In the genomic region with DNA sequence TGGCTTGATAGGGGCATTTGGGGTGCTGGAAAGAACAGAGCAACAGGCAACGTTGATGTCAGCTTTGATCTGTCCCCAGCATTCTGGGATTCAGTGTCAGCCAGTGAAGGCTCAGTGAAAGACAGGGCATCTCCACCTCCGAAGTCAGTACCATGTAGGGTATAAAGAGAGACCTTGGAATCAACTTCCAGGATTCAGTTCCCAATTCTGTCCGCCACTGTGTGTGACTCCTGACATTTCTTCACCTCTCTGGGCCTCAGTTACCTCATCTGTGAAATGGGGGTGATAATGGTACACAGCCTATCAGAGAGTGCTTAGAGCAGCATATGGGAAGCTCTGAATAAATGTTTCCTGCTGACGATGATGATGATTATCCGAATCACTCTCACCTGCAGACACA, we compare ENCODE assay signal across 16 cellular contexts. TPM values are rescaled to one million over a fixed set of nuclear protein-coding genes. Genes with fewer than 3 reads are reported as not detected.
A peak's percentile ranks its signal among the peaks of the same experiment; 100 is the strongest.
DNase-seq lines count a peak whose midpoint lies in the region; ATAC-seq, FAIRE-seq and TF ChIP-seq lines count a peak whose summit lies in the region.
"Had no signal": no experiment of that assay in that cellular context is flagged by ENCODE, and none has a peak within 500 bp of the region (broad histone marks: within the 10 kb centered on the region; RNA-seq: fewer than 3 reads in every experiment).

No MANE protein-coding gene starts in this region.

- no peaks in the 10 kb centered on the region for H4K20me1 ChIP-seq in GM23248 (ENCODE audit: insufficient read depth)
- no peaks in the 10 kb centered on the region for H4K20me1 ChIP-seq in astrocyte (ENCODE audit: insufficient read depth, low read length)

- H3K4me2 ChIP-seq in GM23248 (ENCODE audit: unreplicated experiment) (peak overlapping the region; percentile 50), astrocyte (ENCODE audit: low read length) (no peak overlapping the region)

- H3K4me1 ChIP-seq in GM23248 (ENCODE audit: insufficient read depth) (peaks cover 48% of the 10 kb centered on the region), astrocyte (ENCODE audit: insufficient read depth, low read length) (peaks cover 46% of the 10 kb centered on the region), lung (ENCODE audit: control insufficient read depth in 2 of 2, insufficient read depth in 2 of 2, low read length in 2 of 2) (peaks cover 12 to 13% of the 10 kb centered on the region in 2 donors), skeletal muscle tissue (ENCODE audit: control insufficient read depth in 3 of 3, insufficient read depth in 3 of 3, low read length in 3 of 3) (peaks cover 20 to 30% (median 27%) of the 10 kb centered on the region in 3 donors)

- TF ChIP-seq CTCF in astrocyte (IDR thresholded peaks at IDR 0.05; ENCODE audit: insufficient read depth, low read depth, low read length), result no peak
- no peak for TF ChIP-seq CTCF in lung (IDR thresholded peaks at IDR 0.05; ENCODE audit: control extremely low read depth, extremely low read depth)

- H3K9ac ChIP-seq in GM23248 (no peak overlapping the region), astrocyte (ENCODE audit: low read length) (peak overlapping the region; percentile 12), skeletal muscle tissue (ENCODE audit: low read depth in 1 of 3, low read length in 3 of 3) (peak overlapping the region in 1 of 3 donors; percentile 16)

- H3K27me3 Mint-ChIP-seq in astrocyte (ENCODE audit: low read depth, unreplicated experiment), result no peaks in the 10 kb centered on the region
- H3K27me3 Mint-ChIP-seq in activated naive CD4-positive, alpha-beta T cell treated with anti-CD3 and anti-CD28 coated beads for 36 hours (ENCODE audit: low read depth), result no peaks in the 10 kb centered on the region
- H3K27me3 Mint-ChIP-seq: natural killer cell treated with Interleukin-12 subunit alpha and Interleukin-12 subunit beta and Interleukin-15 and Interleukin-18, amount 100 ng/mL, for 72 hours had no signal

- H2AFZ ChIP-seq in GM23248, result peak overlapping the region; percentile 71; the same call in 1 of the 2 replicates
- no peak overlapping the region for H2AFZ ChIP-seq in astrocyte (ENCODE audit: low read depth, low read length)

- no peak overlapping the region for H3K4me3 ChIP-seq in GM23248
- H3K4me3 ChIP-seq in astrocyte (ENCODE audit: insufficient read depth, low read depth, low read length), result no peak overlapping the region
- no peak overlapping the region for H3K4me3 ChIP-seq in lung
- no peak overlapping the region for H3K4me3 ChIP-seq in skeletal muscle tissue (ENCODE audit: low read length in 3 of 3)

- no peaks in the 10 kb centered on the region for H3K9me3 Mint-ChIP-seq in astrocyte (ENCODE audit: unreplicated experiment)
- no peaks in the 10 kb centered on the region for H3K9me3 Mint-ChIP-seq in activated naive CD4-positive, alpha-beta T cell treated with anti-CD3 and anti-CD28 coated beads for 36 hours
- H3K9me3 Mint-ChIP-seq: activated naive CD4-positive, alpha-beta T cell treated with anti-CD3 and anti-CD28 coated beads, Interleukin-2, amount 10 ng/mL, durations not matched to agents 7 days and 5 days; natural killer cell treated with Interleukin-12 subunit alpha and Interleukin-12 subunit beta and Interleukin-15 and Interleukin-18, amount 100 ng/mL, for 72 hours had no signal

- H3K4me3 Mint-ChIP-seq in astrocyte (ENCODE audit: unreplicated experiment), result no peak overlapping the region
- H3K4me3 Mint-ChIP-seq in activated naive CD4-positive, alpha-beta T cell treated with anti-CD3 and anti-CD28 coated beads for 36 hours, result no peak overlapping the region
- H3K4me3 Mint-ChIP-seq: activated naive CD4-positive, alpha-beta T cell treated with anti-CD3 and anti-CD28 coated beads, Interleukin-2, amount 10 ng/mL, durations not matched to agents 7 days and 5 days; B cell; natural killer cell treated with Interleukin-12 subunit alpha and Interleukin-12 subunit beta and Interleukin-15 and Interleukin-18, amount 100 ng/mL, for 72 hours had no signal

- H3K79me2 ChIP-seq in GM23248 (ENCODE audit: insufficient read depth) (no peaks in the 10 kb centered on the region), astrocyte (ENCODE audit: insufficient read depth, low read length) (no peaks in the 10 kb centered on the region)

- H3F3A ChIP-seq in GM23248 (ENCODE audit: insufficient read depth), result peaks cover 43% of the 10 kb centered on the region

- CTCF ChIA-PET in activated naive CD4-positive, alpha-beta T cell treated with anti-CD3 and anti-CD28 coated beads for 36 hours (lab: Charles Lee), result interaction anchor here (0.6 kb wide), 1 partner anchor 52 kb away, joined by 4 read pairs; no protein-coding TSS in a partner anchor

- H3K36me3 Mint-ChIP-seq in astrocyte (ENCODE audit: low read depth, unreplicated experiment), result no peaks in the 10 kb centered on the region
- no peaks in the 10 kb centered on the region for H3K36me3 Mint-ChIP-seq in activated naive CD4-positive, alpha-beta T cell treated with anti-CD3 and anti-CD28 coated beads for 36 hours (ENCODE audit: low read depth)
- H3K36me3 Mint-ChIP-seq: activated naive CD4-positive, alpha-beta T cell treated with anti-CD3 and anti-CD28 coated beads, Interleukin-2, amount 10 ng/mL, durations not matched to agents 7 days and 5 days; natural killer cell treated with Interleukin-12 subunit alpha and Interleukin-12 subunit beta and Interleukin-15 and Interleukin-18, amount 100 ng/mL, for 72 hours had no signal

- peak overlapping the region; percentile 97 for H3K27ac Mint-ChIP-seq in astrocyte (ENCODE audit: unreplicated experiment)
- no peak overlapping the region for H3K27ac Mint-ChIP-seq in activated naive CD4-positive, alpha-beta T cell treated with anti-CD3 and anti-CD28 coated beads for 36 hours
- H3K27ac Mint-ChIP-seq: activated naive CD4-positive, alpha-beta T cell treated with anti-CD3 and anti-CD28 coated beads, Interleukin-2, amount 10 ng/mL, durations not matched to agents 7 days and 5 days; B cell had no signal

- no peaks in the 10 kb centered on the region for H3K36me3 ChIP-seq in GM23248 (ENCODE audit: low read depth)
- H3K36me3 ChIP-seq in astrocyte (ENCODE audit: insufficient read depth, low read length), result no peaks in the 10 kb centered on the region
- H3K36me3 ChIP-seq in lung (ENCODE audit: control insufficient read depth in 2 of 2, insufficient read depth in 2 of 2, low read length in 2 of 2), result no peaks in the 10 kb centered on the region
- H3K36me3 ChIP-seq in skeletal muscle tissue (ENCODE audit: control insufficient read depth in 3 of 3, insufficient read depth in 3 of 3, low read length in 3 of 3), result no peaks in the 10 kb centered on the region

- DNase-seq in GM23248 (no peak), astrocyte (ENCODE audit: low read depth) (no peak), lung (ENCODE audit: low spot score) (no peak)
- no peak for DNase-seq in activated CD8-positive, alpha-beta memory T cell treated with anti-CD3 and anti-CD28 coated beads, Interleukin-2, amount 50 U/mL, for 48 hours
- DNase-seq in activated effector memory CD4-positive, alpha-beta T cell treated with anti-CD3 and anti-CD28 coated beads, Interleukin-2, amount 50 U/mL, for 16 hours, result no peak
- no peak for DNase-seq in activated naive CD4-positive, alpha-beta T cell treated with anti-CD3 and anti-CD28 coated beads for 36 hours
- DNase-seq: activated CD8-positive, alpha-beta memory T cell treated with anti-CD3 and anti-CD28 coated beads for 24 hours; activated naive CD4-positive, alpha-beta T cell treated with anti-CD3 and anti-CD28 coated beads, Interleukin-2, amount 10 ng/mL, durations not matched to agents 7 days and 5 days; NCI-H1417 treated with DMSO at 0.1 percent for 48 hours; NCI-H524 treated with DMSO at 0.1 percent for 48 hours had no signal

- H3K27ac ChIP-seq in GM23248, result peak overlapping the region; percentile 71
- peak overlapping the region; percentile 80 for H3K27ac ChIP-seq in astrocyte (ENCODE audit: low read depth, low read length)
- peak overlapping the region; percentile 17 to 96 for H3K27ac ChIP-seq in lung (ENCODE audit: low read depth in 1 of 2, low read length in 1 of 2)
- H3K27ac ChIP-seq in skeletal muscle tissue (ENCODE audit: low read depth, low read length), result peak overlapping the region; percentile 73

- H3K4me1 Mint-ChIP-seq in astrocyte (ENCODE audit: low read depth, unreplicated experiment), result peaks cover 39% of the 10 kb centered on the region
- peaks cover 8% of the 10 kb centered on the region for H3K4me1 Mint-ChIP-seq in activated naive CD4-positive, alpha-beta T cell treated with anti-CD3 and anti-CD28 coated beads for 36 hours (ENCODE audit: low read depth)
- H3K4me1 Mint-ChIP-seq: activated naive CD4-positive, alpha-beta T cell treated with anti-CD3 and anti-CD28 coated beads, Interleukin-2, amount 10 ng/mL, durations not matched to agents 7 days and 5 days; B cell had no signal

- intact Hi-C loops in activated naive CD4-positive, alpha-beta T cell treated with anti-CD3 and anti-CD28 coated beads for 36 hours (cut with micrococcal nuclease), result no loop called here

- ATAC-seq in lung (ENCODE audit: insufficient read depth, low FRiP score), result no peak
- ATAC-seq in GM19351 (IDR thresholded peaks at IDR 0.05; ENCODE audit: unreplicated experiment), result no peak
- ATAC-seq: natural killer cell treated with Interleukin-12 subunit alpha and Interleukin-12 subunit beta and Interleukin-15 and Interleukin-18, amount 100 ng/mL, for 72 hours had no signal

- H3K9me2 ChIP-seq in GM23248 (ENCODE audit: insufficient read depth), result no peaks in the 10 kb centered on the region

- WGBS in GM23248 (ENCODE audit: low coverage in 1 of 2, low lambda C conversion rate in 2 of 2, missing lambda C conversion rate in 2 of 2), 2 experiments, result 98% methylated on average over 5 of the region's 5 CpGs
- WGBS in lung, 2 donors, result 87 to 93% methylated on average over 5 of the region's 5 CpGs

- no peaks in the 10 kb centered on the region for H3K27me3 ChIP-seq in GM23248 (replicated peaks; ENCODE audit: insufficient read depth)
- no peaks in the 10 kb centered on the region for H3K27me3 ChIP-seq in astrocyte (ENCODE audit: insufficient read depth, low read length)
- no peaks in the 10 kb centered on the region for H3K27me3 ChIP-seq in lung (ENCODE audit: control insufficient read depth, insufficient read depth)
- no peaks in the 10 kb centered on the region for H3K27me3 ChIP-seq in skeletal muscle tissue (ENCODE audit: control insufficient read depth in 3 of 3, insufficient read depth in 3 of 3, low read length in 3 of 3)

- in situ Hi-C loops in GM23248 (cut with MboI), result no loop called here

- FAIRE-seq in astrocyte (lab: Jason Lieb, UNC), result no peak
- FAIRE-seq: colon, kidney had no signal

- H3K9me3 ChIP-seq in GM23248 (ENCODE audit: low read depth), result no peaks in the 10 kb centered on the region
- H3K9me3 ChIP-seq in astrocyte (ENCODE audit: insufficient read depth, low read depth, low read length), result no peaks in the 10 kb centered on the region
- no peaks in the 10 kb centered on the region for H3K9me3 ChIP-seq in lung (ENCODE audit: control insufficient read depth in 2 of 2, insufficient read depth in 1 of 2, low read length in 1 of 2)
- no peaks in the 10 kb centered on the region for H3K9me3 ChIP-seq in skeletal muscle tissue (ENCODE audit: control insufficient read depth in 3 of 3, low read length in 3 of 3)

RNA-seq across cellular contexts. Expression of a gene that starts 55.6 kb away (rescaled TPM):
- 186 and 199 TPM in 2 replicates for total RNA-seq in GM23248 (2014; rRNA removed; shearing (Covaris generic))
- 60.6 and 61.7 TPM in 2 replicates for polyA plus RNA-seq in GM23248 (2016; fragmentation: Nextera tagmentation; extraction: Ambion mirVana)
- 434 and 521 TPM in 2 replicates for total RNA-seq in astrocyte
- 100 to 1,000 TPM; 115 to 122 TPM for total RNA-seq in lung
- polyA plus RNA-seq in lung, result 10 to 100 TPM; 32.4 to 72.2 TPM
- total RNA-seq in skeletal muscle tissue, result 80.9 TPM
- total RNA-seq in activated naive CD4-positive, alpha-beta T cell treated with anti-CD3 and anti-CD28 coated beads for 36 hours, result 10 to 100 TPM; 47.7 to 48.0 TPM
